In the genomic region with DNA sequence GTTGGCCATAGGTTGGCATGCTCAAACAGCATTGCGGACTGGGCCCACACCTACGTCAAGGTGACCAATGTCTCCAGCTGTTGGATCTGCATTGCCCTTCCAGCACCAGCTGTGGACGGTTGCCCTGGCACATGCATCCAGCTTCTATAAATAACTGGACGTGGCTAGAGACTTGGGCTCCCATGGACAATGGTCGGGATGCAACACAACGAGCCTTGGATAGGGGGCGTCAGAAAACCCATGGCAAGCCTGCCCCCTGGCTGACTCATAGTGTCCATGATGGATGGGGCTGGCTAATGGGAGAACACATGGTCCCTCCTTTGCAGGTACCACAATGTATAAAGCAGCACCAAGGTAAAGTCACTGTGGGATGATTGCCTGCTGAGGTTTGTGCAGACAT, we compare ENCODE assay signal across 15 cellular contexts.
A peak's percentile ranks its signal among the peaks of the same experiment; 100 is the strongest.
DNase-seq lines count a peak whose midpoint lies in the region; ATAC-seq and TF ChIP-seq lines count a peak whose summit lies in the region.
"Had no signal": no experiment of that assay in that cellular context is flagged by ENCODE, and none has a peak within 500 bp of the region (broad histone marks: within the 10 kb centered on the region; RNA-seq: fewer than 3 reads in every experiment).

No MANE protein-coding gene starts in this region.

- DNase-seq in DMS 273 (lab: John Stamatoyannopoulos, UW; ENCODE audit: unreplicated experiment) (peak; percentile 1), DMS 273 treated with DMSO at 0.1 percent for 48 hours (lab: John Stamatoyannopoulos, UW) (no peak), PC-3 (no peak), endodermal cell (peak; percentile 67), spleen (peak; percentile 29), NCI-H774 (lab: John Stamatoyannopoulos, UW) (no peak)
- DNase-seq in activated T-helper 2 cell treated with anti-CD3 and anti-CD28 coated beads, Interferon-gamma antibody, Interleukin-2, Interleukin-4, amounts not matched to agents 10 μg/mL and 5 μg/mL and 100 μg/mL, durations not matched to agents 14 hours and 24 hours and 36 hours (ENCODE audit: low spot score): no peak
- DNase-seq: 8988T; AML-193; CD8-positive, alpha-beta memory T cell; GF-D8 had no signal

- H4K20me1 ChIP-seq in PC-3 (ENCODE audit: low read length): no peaks in the 10 kb centered on the region
- H4K20me1 ChIP-seq: BLaER1 had no signal

- H3K9me2 ChIP-seq in PC-3 (replicated peaks; ENCODE audit: low read length): no peaks in the 10 kb centered on the region

- intact Hi-C loops in PC-3 (cut with micrococcal nuclease): no loop called here
- intact Hi-C loops in spleen (cut with DNase I; ENCODE audit: low total_unique reads): no loop called here
- intact Hi-C loops in activated T-helper 2 cell treated with anti-CD3 and anti-CD28 coated beads, Interferon-gamma antibody, Interleukin-2, Interleukin-4, amounts not matched to agents 10 μg/mL and 5 μg/mL and 100 μg/mL, durations not matched to agents 14 hours and 24 hours and 36 hours (cut with micrococcal nuclease): no loop called here

- H3K27me3 ChIP-seq in PC-3 (ENCODE audit: low read length) (no peaks in the 10 kb centered on the region), endodermal cell (ENCODE audit: control insufficient read depth, insufficient read depth, low read length, poor library complexity, severe bottlenecking) (no peaks in the 10 kb centered on the region), spleen (replicated peaks in 1 of 7) (no peaks in the 10 kb centered on the region)
- H3K27me3 ChIP-seq: BLaER1 had no signal

- peaks cover 2% of the 10 kb centered on the region for H3K9me3 Mint-ChIP-seq in endodermal cell
- H3K9me3 Mint-ChIP-seq in activated T-helper 2 cell treated with anti-CD3 and anti-CD28 coated beads, Interferon-gamma antibody, Interleukin-2, Interleukin-4, amounts not matched to agents 10 μg/mL and 5 μg/mL and 100 μg/mL, durations not matched to agents 14 hours and 24 hours and 36 hours: no peaks in the 10 kb centered on the region
- H3K9me3 Mint-ChIP-seq: CD8-positive, alpha-beta memory T cell had no signal

- H3K9ac ChIP-seq in PC-3 (ENCODE audit: low read length) (no peak overlapping the region), endodermal cell (ENCODE audit: extremely low read depth, low read length, poor library complexity, severe bottlenecking) (no peak overlapping the region)
- H3K9ac ChIP-seq: BLaER1 had no signal

- no peak overlapping the region for H3K4me2 ChIP-seq in PC-3 (ENCODE audit: low read length)
- H3K4me2 ChIP-seq: BLaER1 had no signal

- no TSS peak for BruUV-seq in PC-3 (replicated peaks; lab: Mats Ljungman, UMichigan)

- peaks cover 12% of the 10 kb centered on the region for H3K4me1 ChIP-seq in PC-3 (ENCODE audit: insufficient read depth, low read length)
- no peaks in the 10 kb centered on the region for H3K4me1 ChIP-seq in endodermal cell (ENCODE audit: control insufficient read depth, insufficient read depth, low read length)
- no peaks in the 10 kb centered on the region for H3K4me1 ChIP-seq in spleen
- H3K4me1 ChIP-seq: BLaER1 had no signal

- no peak overlapping the region for H2AFZ ChIP-seq in PC-3 (ENCODE audit: low read length)

- no peak for TF ChIP-seq POLR2A in spleen (IDR thresholded peaks at IDR 0.05)

- no peaks in the 10 kb centered on the region for H3K27me3 Mint-ChIP-seq in endodermal cell (ENCODE audit: insufficient read depth)
- H3K27me3 Mint-ChIP-seq in activated T-helper 2 cell treated with anti-CD3 and anti-CD28 coated beads, Interferon-gamma antibody, Interleukin-2, Interleukin-4, amounts not matched to agents 10 μg/mL and 5 μg/mL and 100 μg/mL, durations not matched to agents 14 hours and 24 hours and 36 hours (ENCODE audit: low read depth): no peaks in the 10 kb centered on the region

- H3K79me2 ChIP-seq in PC-3 (ENCODE audit: low read length): no peaks in the 10 kb centered on the region

- WGBS in endodermal cell (ENCODE audit: insufficient coverage in 1 of 2, insufficient read length in 1 of 2), 2 experiments: 74 to 86% methylated on average over 5 to 7 of the region's 7 CpGs
- WGBS in spleen, 5 donors: 82 to 92% (median 86%) methylated on average over 7 of the region's 7 CpGs

- ATAC-seq in PC-3 (no peak), HG02610 (IDR thresholded peaks at IDR 0.05; ENCODE audit: unreplicated experiment) (no peak)
- ATAC-seq: HCT116 had no signal

- H3K4me3 Mint-ChIP-seq in endodermal cell: no peak overlapping the region
- no peak overlapping the region for H3K4me3 Mint-ChIP-seq in activated T-helper 2 cell treated with anti-CD3 and anti-CD28 coated beads, Interferon-gamma antibody, Interleukin-2, Interleukin-4, amounts not matched to agents 10 μg/mL and 5 μg/mL and 100 μg/mL, durations not matched to agents 14 hours and 24 hours and 36 hours (ENCODE audit: low read depth)
- H3K4me3 Mint-ChIP-seq: CD8-positive, alpha-beta memory T cell had no signal

- H3K27ac Mint-ChIP-seq in endodermal cell: no peak overlapping the region
- H3K27ac Mint-ChIP-seq in activated T-helper 2 cell treated with anti-CD3 and anti-CD28 coated beads, Interferon-gamma antibody, Interleukin-2, Interleukin-4, amounts not matched to agents 10 μg/mL and 5 μg/mL and 100 μg/mL, durations not matched to agents 14 hours and 24 hours and 36 hours: no peak overlapping the region
- H3K27ac Mint-ChIP-seq: CD8-positive, alpha-beta memory T cell had no signal

- H3K9me3 ChIP-seq in PC-3 (ENCODE audit: low read length) (no peaks in the 10 kb centered on the region), endodermal cell (ENCODE audit: control insufficient read depth, low read length) (no peaks in the 10 kb centered on the region), spleen (no peaks in the 10 kb centered on the region)
- H3K9me3 ChIP-seq: BLaER1 had no signal

- H3K4me1 Mint-ChIP-seq in endodermal cell: no peaks in the 10 kb centered on the region
- H3K4me1 Mint-ChIP-seq in activated T-helper 2 cell treated with anti-CD3 and anti-CD28 coated beads, Interferon-gamma antibody, Interleukin-2, Interleukin-4, amounts not matched to agents 10 μg/mL and 5 μg/mL and 100 μg/mL, durations not matched to agents 14 hours and 24 hours and 36 hours (ENCODE audit: low read depth): no peaks in the 10 kb centered on the region
- H3K4me1 Mint-ChIP-seq: CD8-positive, alpha-beta memory T cell had no signal

- POLR2A ChIA-PET in PC-3 (lab: Charles Lee; ENCODE audit: unreplicated experiment): no interaction called here

- TF ChIP-seq CTCF in PC-3 (conservative IDR thresholded peaks at IDR 0.05; ENCODE audit: low read depth, low read length) (peak; percentile 43), endodermal cell (conservative IDR thresholded peaks at IDR 0.05) (peak; percentile 52), spleen (IDR thresholded peaks at IDR 0.05 in 8 of 11, conservative IDR thresholded peaks at IDR 0.05 in 3 of 11) (no peak)

- H3F3A ChIP-seq in PC-3 (ENCODE audit: low read length, unreplicated experiment): no peaks in the 10 kb centered on the region

- CTCF ChIA-PET in PC-3 (lab: Charles Lee): no interaction called here

- no peaks in the 10 kb centered on the region for H3K36me3 Mint-ChIP-seq in endodermal cell (ENCODE audit: low read depth)
- H3K36me3 Mint-ChIP-seq in activated T-helper 2 cell treated with anti-CD3 and anti-CD28 coated beads, Interferon-gamma antibody, Interleukin-2, Interleukin-4, amounts not matched to agents 10 μg/mL and 5 μg/mL and 100 μg/mL, durations not matched to agents 14 hours and 24 hours and 36 hours (ENCODE audit: low read depth): no peaks in the 10 kb centered on the region
- H3K36me3 Mint-ChIP-seq: CD8-positive, alpha-beta memory T cell had no signal

- no peak overlapping the region for H3K4me3 ChIP-seq in PC-3 (ENCODE audit: low read length)
- H3K4me3 ChIP-seq in endodermal cell (ENCODE audit: low read length): no peak overlapping the region
- H3K4me3 ChIP-seq in spleen: no peak overlapping the region
- H3K4me3 ChIP-seq: BLaER1 had no signal

- H3K27ac ChIP-seq in PC-3 (ENCODE audit: low read length): no peak overlapping the region
- H3K27ac ChIP-seq in endodermal cell (ENCODE audit: low read depth, low read length): no peak overlapping the region
- H3K27ac ChIP-seq in spleen: no peak overlapping the region
- H3K27ac ChIP-seq: BLaER1, HL-60 had no signal

- no peaks in the 10 kb centered on the region for H3K36me3 ChIP-seq in PC-3 (ENCODE audit: low read depth, low read length)
- no peaks in the 10 kb centered on the region for H3K36me3 ChIP-seq in endodermal cell (ENCODE audit: control insufficient read depth, insufficient read depth, low read length)
- no peaks in the 10 kb centered on the region for H3K36me3 ChIP-seq in spleen
- H3K36me3 ChIP-seq: BLaER1 had no signal

Comparison
In these comparisons a context has a peak if more than half of its experiments do, and no peak if none do; other contexts are left out.
1. DNase-seq: peak in DMS 273 (single experiment), endodermal cell (single experiment) and spleen (single experiment); none in DMS 273 treated with DMSO at 0.1 percent for 48 hours (single experiment), PC-3 (single experiment), activated T-helper 2 cell treated with anti-CD3 and anti-CD28 coated beads, Interferon-gamma antibody, Interleukin-2, Interleukin-4, amounts not matched to agents 10 μg/mL and 5 μg/mL and 100 μg/mL, durations not matched to agents 14 hours and 24 hours and 36 hours (single experiment) and NCI-H774 (single experiment).
2. CTCF ChIP-seq: peak in PC-3 (single experiment) and endodermal cell (single experiment); none in spleen (0 of 11).